ENCODE assay signal across 9 cellular contexts in the genomic region with DNA sequence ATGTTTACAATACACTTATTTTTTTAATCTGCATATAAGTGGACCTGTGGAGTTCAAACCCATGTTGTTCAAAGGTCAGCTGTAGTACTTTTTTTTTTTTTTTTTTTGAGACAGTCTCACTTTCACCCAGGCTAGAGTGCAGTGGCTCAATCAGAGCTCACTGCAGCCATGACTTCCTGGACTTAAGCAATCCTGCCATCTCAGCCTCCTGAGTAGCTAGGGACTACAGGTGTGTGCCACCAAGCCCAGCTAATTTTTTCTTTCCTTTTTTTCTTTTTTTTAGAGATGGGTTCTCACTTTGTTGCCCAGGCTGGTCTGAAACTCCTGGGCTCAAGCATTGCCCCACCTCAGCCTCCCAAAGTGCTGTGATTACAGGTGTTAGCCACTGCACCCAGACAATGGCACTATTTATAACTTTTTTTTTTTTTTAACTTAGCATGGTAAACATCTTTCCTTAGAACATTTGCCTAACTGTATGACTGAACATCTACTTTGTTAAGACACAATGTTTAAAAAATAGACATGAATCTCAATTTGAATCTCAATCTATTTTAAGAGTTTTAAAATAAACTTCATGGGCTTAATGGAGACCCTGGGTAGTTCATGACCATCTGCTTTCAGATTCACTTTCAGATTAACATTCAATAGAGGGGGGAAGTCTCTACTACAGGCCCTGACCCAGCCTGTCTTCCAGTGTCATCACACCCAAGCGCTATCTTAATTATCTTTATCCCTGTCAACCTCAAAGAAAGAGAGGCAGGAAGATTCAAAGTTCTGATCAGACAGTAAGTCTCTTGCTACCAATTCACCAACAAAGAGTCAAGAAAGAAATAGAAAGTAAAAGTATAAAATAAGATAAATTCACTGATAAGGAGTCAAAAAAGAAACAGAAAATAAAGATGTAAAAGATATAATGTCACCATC.
DNase-seq lines count a peak whose midpoint lies in the region; ATAC-seq, FAIRE-seq and TF ChIP-seq lines count a peak whose summit lies in the region.
"Had no signal": no experiment of that assay in that cellular context is flagged by ENCODE, and none has a peak within 500 bp of the region (broad histone marks: within the 10 kb centered on the region; RNA-seq: fewer than 3 reads in every experiment).

No MANE protein-coding gene starts in this region.

- TF ChIP-seq CTCF in omental fat pad (IDR thresholded peaks at IDR 0.05) = no peak

- peaks cover 19% of the 10 kb centered on the region for H3K9me3 Mint-ChIP-seq in T-helper 2 cell treated with Interferon-gamma antibody and Interleukin-4, amounts not matched to agents 5 μg/mL and 100 μg/mL, for 36 hours

- peaks cover 62% of the 10 kb centered on the region for H3K36me3 Mint-ChIP-seq in T-helper 2 cell treated with Interferon-gamma antibody and Interleukin-4, amounts not matched to agents 5 μg/mL and 100 μg/mL, for 36 hours (ENCODE audit: low read depth)

- no peaks in the 10 kb centered on the region for H3K27me3 Mint-ChIP-seq in T-helper 2 cell treated with Interferon-gamma antibody and Interleukin-4, amounts not matched to agents 5 μg/mL and 100 μg/mL, for 36 hours (ENCODE audit: low read depth)

- peak overlapping the region; percentile 87 for H3K27ac Mint-ChIP-seq in T-helper 2 cell treated with Interferon-gamma antibody and Interleukin-4, amounts not matched to agents 5 μg/mL and 100 μg/mL, for 36 hours

- DNase-seq in T-helper 2 cell treated with Interferon-gamma antibody and Interleukin-4, amounts not matched to agents 5 μg/mL and 100 μg/mL, for 36 hours (ENCODE audit: low spot score) = peak; percentile 17
- DNase-seq in substantia nigra (lab: John Stamatoyannopoulos, UW) (no peak), omental fat pad (ENCODE audit: low spot score) (no peak), DMS114 treated with DMSO at 0.1 percent for 48 hours (lab: John Stamatoyannopoulos, UW; ENCODE audit: unreplicated experiment) (no peak)
- no peak for DNase-seq in activated CD8-positive, alpha-beta memory T cell treated with anti-CD3 and anti-CD28 coated beads, Interleukin-2, amount 50 U/mL, for 4 hours
- DNase-seq: stimulated activated CD4-positive, alpha-beta T cell treated with anti-CD3 and anti-CD28 coated beads, Interleukin-12 subunit alpha, Interleukin-12 subunit beta, amount 100 ng/mL, for 4 hours had no signal

- FAIRE-seq in A204.1 (lab: Jason Lieb, UNC) = peak; percentile 27

- H3K4me1 Mint-ChIP-seq in T-helper 2 cell treated with Interferon-gamma antibody and Interleukin-4, amounts not matched to agents 5 μg/mL and 100 μg/mL, for 36 hours (ENCODE audit: low read depth) = peaks cover 74% of the 10 kb centered on the region

- peak; percentile 87 for ATAC-seq in GM19043 (IDR thresholded peaks at IDR 0.05; ENCODE audit: low read depth, unreplicated experiment)
- peak; percentile 94 for ATAC-seq in HG02973 (IDR thresholded peaks at IDR 0.05; ENCODE audit: unreplicated experiment)
- ATAC-seq in omental fat pad (ENCODE audit: low FRiP score) = no peak

- H3K4me3 Mint-ChIP-seq in T-helper 2 cell treated with Interferon-gamma antibody and Interleukin-4, amounts not matched to agents 5 μg/mL and 100 μg/mL, for 36 hours = peak overlapping the region; percentile 46

- no peak overlapping the region for H3K27ac ChIP-seq in substantia nigra (ENCODE audit: low read depth, low read length, poor library complexity, severe bottlenecking)
